9 cellular contexts compared by ENCODE assay signal in the genomic region with DNA sequence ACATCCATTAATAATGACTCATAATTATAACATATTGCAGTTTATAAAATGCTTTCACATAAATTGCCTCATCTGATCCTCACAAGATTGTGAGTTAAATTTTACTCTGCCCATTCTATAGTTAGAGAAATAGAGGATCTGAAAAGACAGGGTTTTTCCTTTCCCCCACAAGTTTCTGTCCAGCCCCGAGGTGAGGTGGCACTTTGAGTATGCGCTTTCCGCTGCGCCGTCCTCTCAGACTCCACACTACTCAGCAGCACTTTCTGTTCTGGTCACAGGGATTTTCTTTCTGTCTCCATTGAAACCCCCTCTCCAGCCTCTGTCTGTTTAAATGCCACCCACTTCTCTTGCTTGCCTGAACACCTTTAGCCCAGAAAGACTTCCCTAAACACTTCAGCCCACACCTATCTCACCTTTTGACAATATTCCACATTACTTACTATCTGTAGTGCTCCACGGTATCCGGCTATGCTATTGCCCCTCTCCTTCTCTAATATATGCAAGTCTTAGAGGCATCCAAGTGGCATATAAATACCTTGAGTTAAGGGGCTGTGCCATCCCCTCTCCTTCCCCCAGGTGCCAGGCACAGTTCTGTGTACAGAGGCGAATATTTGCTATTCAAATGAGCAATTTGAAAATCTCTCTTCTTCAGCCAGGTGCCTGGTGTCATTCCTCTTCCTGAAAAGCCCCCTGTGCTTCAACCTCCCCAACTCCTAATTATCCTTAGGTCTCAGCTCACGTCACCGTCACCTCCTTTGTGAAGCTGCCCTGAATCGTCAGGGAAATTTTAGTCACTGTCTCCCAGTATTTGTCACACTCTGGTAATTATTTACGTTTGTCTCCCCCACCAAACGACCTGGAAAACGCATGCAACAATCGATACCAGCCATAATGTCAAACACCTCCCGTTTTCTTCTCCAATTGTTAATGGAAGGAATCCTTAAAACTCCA.
DNase-seq lines count a peak whose midpoint lies in the region; ATAC-seq and TF ChIP-seq lines count a peak whose summit lies in the region.
"Had no signal": no experiment of that assay in that cellular context is flagged by ENCODE, and none has a peak within 500 bp of the region (broad histone marks: within the 10 kb centered on the region; RNA-seq: fewer than 3 reads in every experiment).

No MANE protein-coding gene starts in this region.

- H3K9me3 Mint-ChIP-seq in activated T-cell treated with anti-CD3 and anti-CD28 coated beads, Interleukin-2, amount 50 U/mL, for 72 hours: no peaks in the 10 kb centered on the region

- no peaks in the 10 kb centered on the region for H3K27me3 ChIP-seq in BE2C
- H3K27me3 ChIP-seq: Peyer's patch had no signal

- H3K27ac Mint-ChIP-seq in activated T-cell treated with anti-CD3 and anti-CD28 coated beads, Interleukin-2, amount 50 U/mL, for 72 hours: no peak overlapping the region

- H3K36me3 ChIP-seq in BE2C: no peaks in the 10 kb centered on the region
- H3K36me3 ChIP-seq: Peyer's patch had no signal

- H3K4me1 ChIP-seq in BE2C: no peaks in the 10 kb centered on the region
- H3K4me1 ChIP-seq: Peyer's patch had no signal

- H3K4me3 ChIP-seq in BE2C (ENCODE audit: low read depth, low read length): no peak overlapping the region
- H3K4me3 ChIP-seq: Peyer's patch had no signal

- peaks cover 10% of the 10 kb centered on the region for H3K4me1 Mint-ChIP-seq in activated T-cell treated with anti-CD3 and anti-CD28 coated beads, Interleukin-2, amount 50 U/mL, for 72 hours (ENCODE audit: low read depth)

- no peak for TF ChIP-seq CTCF in BE2C (IDR thresholded peaks at IDR 0.05; ENCODE audit: low read depth, low read length)

- DNase-seq in activated T-cell treated with anti-CD3 and anti-CD28 coated beads, Interleukin-2, amount 50 U/mL, for 72 hours: peak; percentile 14 to 34
- DNase-seq in ACHN (no peak), NCI-H1105 (lab: John Stamatoyannopoulos, UW) (no peak), BE2C (no peak), mesenteric fat pad (ENCODE audit: low spot score) (no peak)
- DNase-seq: Peyer's patch had no signal

- H3K4me3 Mint-ChIP-seq in activated T-cell treated with anti-CD3 and anti-CD28 coated beads, Interleukin-2, amount 50 U/mL, for 72 hours: peak overlapping the region in 1 of 2 donors; percentile 6

- in situ Hi-C loops in ACHN (cut with HindIII; ENCODE audit: low pct_ligation_motif_present, low pct_unique_long_range_greater_than_20kb, low sequenced_read_pairs): no loop called here

- H3K27me3 Mint-ChIP-seq in activated T-cell treated with anti-CD3 and anti-CD28 coated beads, Interleukin-2, amount 50 U/mL, for 72 hours (ENCODE audit: low read depth): peaks cover 6% of the 10 kb centered on the region

- no peaks in the 10 kb centered on the region for H3K9me3 ChIP-seq in BE2C
- H3K9me3 ChIP-seq: Peyer's patch had no signal

- ATAC-seq in GM18498 (IDR thresholded peaks at IDR 0.05; ENCODE audit: unreplicated experiment) (peak; percentile 95), GM19397 (IDR thresholded peaks at IDR 0.05; ENCODE audit: unreplicated experiment) (peak; percentile 94), HG03039 (IDR thresholded peaks at IDR 0.05; ENCODE audit: unreplicated experiment) (peak; percentile 94)
- ATAC-seq in activated T-cell treated with anti-CD3 and anti-CD28 coated beads, Interleukin-2, amount 50 U/mL, for 72 hours (replicated peaks in 1 of 2): peak; percentile 72 to 93

- H3K36me3 Mint-ChIP-seq in activated T-cell treated with anti-CD3 and anti-CD28 coated beads, Interleukin-2, amount 50 U/mL, for 72 hours (ENCODE audit: insufficient read depth in 2 of 2): no peaks in the 10 kb centered on the region

Comparison
In these comparisons a context has a peak if more than half of its experiments do, and no peak if none do; other contexts are left out.
1. DNase-seq: peak in activated T-cell treated with anti-CD3 and anti-CD28 coated beads, Interleukin-2, amount 50 U/mL, for 72 hours (2 of 2); none in ACHN (single experiment), NCI-H1105 (single experiment), BE2C (single experiment) and mesenteric fat pad (single experiment).
2. Peak in every context shown above with its lines, with median percentiles within 50 percentile points of each other: ATAC-seq.